Comparison of ENCODE assay signal across 32 cellular contexts in genomic region chr19:52366414-52366824, GRCh38.
"Had no signal": no experiment of that assay in that cellular context is flagged by ENCODE, and none has a peak within 500 bp of the region (broad histone marks: within the 10 kb centered on the region; RNA-seq: fewer than 3 reads in every experiment).

No MANE protein-coding gene starts in this region.

- H3K27ac Mint-ChIP-seq: immature natural killer cell, memory B cell, naive B cell, nephron, neural progenitor cell, type B pancreatic cell had no signal

- H2AFZ ChIP-seq: neural progenitor cell, parathyroid adenoma had no signal

- ATAC-seq: left ventricle myocardium superior, sciatic nerve had no signal

- FAIRE-seq: colon had no signal

- H3K4me3 Mint-ChIP-seq: immature natural killer cell, memory B cell, nephron, neural progenitor cell, type B pancreatic cell had no signal

- H3K79me2 ChIP-seq: parathyroid adenoma had no signal

- H3K9me3 ChIP-seq: testis had no signal

- H3K4me2 ChIP-seq: neural progenitor cell, smooth muscle cell had no signal

- H3K4me1 Mint-ChIP-seq: memory B cell, nephron, neural progenitor cell had no signal

- H3K4me3 ChIP-seq: dorsolateral prefrontal cortex, esophagus squamous epithelium, lung, neural progenitor cell, prostate gland, right atrium auricular region, smooth muscle cell, stomach, testis, tibial artery had no signal

- H3K4me1 ChIP-seq: neural progenitor cell, parathyroid adenoma, prostate gland had no signal

- H3K27ac ChIP-seq: dorsolateral prefrontal cortex, esophagus squamous epithelium, neural progenitor cell, parathyroid adenoma, prostate gland, right atrium auricular region, stomach, testis, tibial artery had no signal

- DNase-seq: dorsolateral prefrontal cortex; effector CD8-positive, alpha-beta T cell; erythroblast; esophagus squamous epithelium; foreskin melanocyte; glutamatergic neuron; hypothalamus; immature natural killer cell; islet precursor cell; kidney glomerular epithelial cell; left ventricle myocardium superior; naive B cell; stimulated activated CD4-positive, alpha-beta T cell treated with anti-CD3 and anti-CD28 coated beads, Interleukin-12 subunit alpha, Interleukin-12 subunit beta, amount 100 ng/mL, for 4 hours; stimulated activated CD4-positive, alpha-beta T cell treated with anti-CD3 and anti-CD28 coated beads, Interleukin-1b, Interleukin-23, amount 100 ng/mL, for 48 hours; stimulated activated CD4-positive, alpha-beta T cell treated with anti-CD3 and anti-CD28 coated beads, Interleukin-4, amount 100 ng/mL, for 1 hour; stimulated activated CD8-positive, alpha-beta memory T cell treated with anti-CD3 and anti-CD28 coated beads, Interleukin-4, amount 100 ng/mL, for 48 hours; stimulated activated naive CD4-positive, alpha-beta T cell treated with Interleukin-2 at 50 U/mL for 16 hours; stomach; substantia nigra; testis; tibial artery had no signal

- H3K9ac ChIP-seq: neural progenitor cell, parathyroid adenoma had no signal

- H3K27me3 ChIP-seq: dorsolateral prefrontal cortex, esophagus squamous epithelium, neural progenitor cell, right atrium auricular region, stomach, testis, tibial artery had no signal

- H3K27me3 Mint-ChIP-seq: memory B cell, naive B cell, type B pancreatic cell had no signal
